Comparison of ENCODE assay signal across 14 cellular contexts in genomic region chr16:89366561-89367537, GRCh38.
DNase-seq lines count a peak whose midpoint lies in the region; ATAC-seq and TF ChIP-seq lines count a peak whose summit lies in the region.
"Had no signal": no experiment of that assay in that cellular context is flagged by ENCODE, and none has a peak within 500 bp of the region (broad histone marks: within the 10 kb centered on the region; RNA-seq: fewer than 3 reads in every experiment).

No MANE protein-coding gene starts in this region.

- CTCF ChIA-PET in AG04450 (lab: Charles Lee) = no interaction called here

- H3K27me3 ChIP-seq in AG04450 (ENCODE audit: control insufficient read depth, insufficient read depth, low read length) (no peaks in the 10 kb centered on the region), spleen (replicated peaks in 1 of 7) (no peaks in the 10 kb centered on the region)
- H3K27me3 ChIP-seq in BLaER1 treated with 17β-estradiol and CSF1 and Interleukin-3, amounts not matched to agents 10 nM and 100 nM = no peaks in the 10 kb centered on the region

- 0 out of 22 replicates have a peak overlapping the region, but pooled peaks of 2 of the 11 experiments have one; percentile 24 to 40 for H3K9ac ChIP-seq in BLaER1 treated with 17β-estradiol and CSF1 and Interleukin-3, amounts not matched to agents 10 nM and 100 nM

- H3K4me3 ChIP-seq in AG04450 (ENCODE audit: low read depth, low read length) (no peak overlapping the region), spleen (no peak overlapping the region)
- no peak overlapping the region for H3K4me3 ChIP-seq in BLaER1 treated with 17β-estradiol and CSF1 and Interleukin-3, amounts not matched to agents 10 nM and 100 nM
- H3K4me3 ChIP-seq: thoracic aorta had no signal

- no peak for ATAC-seq in activated naive CD4-positive, alpha-beta T cell treated with anti-CD3 and anti-CD28 coated beads, Interleukin-2, amount 50 U/mL, for 72 hours

- peaks cover 11 to 49% (median 37%) of the 10 kb centered on the region in 11 experiments for H3K36me3 ChIP-seq in BLaER1 treated with 17β-estradiol and CSF1 and Interleukin-3, amounts not matched to agents 10 nM and 100 nM
- H3K36me3 ChIP-seq in spleen = peaks cover 0 to 23% (median 7%) of the 10 kb centered on the region in 6 donors
- H3K36me3 ChIP-seq: thoracic aorta had no signal

- H3K27me3 Mint-ChIP-seq in mesothelial cell of epicardium (ENCODE audit: low read depth) = no peaks in the 10 kb centered on the region
- H3K27me3 Mint-ChIP-seq: IgD-negative memory B cell had no signal

- H3K9me3 ChIP-seq in AG04450 (ENCODE audit: control insufficient read depth, insufficient read depth, low read length) = no peaks in the 10 kb centered on the region; the same call in 1 of the 2 replicates
- no peaks in the 10 kb centered on the region for H3K9me3 ChIP-seq in BLaER1 treated with 17β-estradiol and CSF1 and Interleukin-3, amounts not matched to agents 10 nM and 100 nM (replicated peaks in 1 of 11)
- H3K9me3 ChIP-seq in spleen = no peaks in the 10 kb centered on the region
- H3K9me3 ChIP-seq: thoracic aorta had no signal

- no peak overlapping the region for H3K4me3 Mint-ChIP-seq in mesothelial cell of epicardium

- TF ChIP-seq POLR2A in spleen (IDR thresholded peaks at IDR 0.05) = no peak

- WGBS in spleen, 5 donors = 90 to 92% (median 92%) methylated on average over 19 to 37 of the region's 37 CpGs

- peaks cover 95 to 100% (median 99%) of the 10 kb centered on the region in 10 experiments for H3K4me1 ChIP-seq in BLaER1 treated with 17β-estradiol and CSF1 and Interleukin-3, amounts not matched to agents 10 nM and 100 nM
- peaks cover 34 to 100% (median 77%) of the 10 kb centered on the region in 6 donors for H3K4me1 ChIP-seq in spleen

- H3K27ac ChIP-seq in AG04450 (ENCODE audit: low read depth, low read length) (peak overlapping the region; percentile 3), spleen (no peak overlapping the region)
- H3K27ac ChIP-seq in BLaER1 treated with 17β-estradiol and CSF1 and Interleukin-3, amounts not matched to agents 10 nM and 100 nM = peak overlapping the region in 1 of 11 experiments; percentile 40; a peak in 4 of 22 replicates
- H3K27ac ChIP-seq: thoracic aorta had no signal

- peaks cover 98 to 100% (median 100%) of the 10 kb centered on the region in 11 experiments for H4K20me1 ChIP-seq in BLaER1 treated with 17β-estradiol and CSF1 and Interleukin-3, amounts not matched to agents 10 nM and 100 nM

- DNase-seq in AG04450 (ENCODE audit: low read depth, low spot score) (no peak), mesothelial cell of epicardium (ENCODE audit: low spot score in 2 of 2, unreplicated experiment in 2 of 2) (no peak), NK-92 (lab: John Stamatoyannopoulos, UW; ENCODE audit: unreplicated experiment) (no peak), RPMI8226 (no peak), spleen (no peak), COLO668 (lab: John Stamatoyannopoulos, UW; ENCODE audit: unreplicated experiment) (no peak)
- no peak for DNase-seq in activated naive CD4-positive, alpha-beta T cell treated with anti-CD3 and anti-CD28 coated beads, Interleukin-2, amount 50 U/mL, for 72 hours (ENCODE audit: low spot score in 2 of 2)
- DNase-seq: activated T-cell treated with anti-CD3 and anti-CD28 coated beads for 4 hours, NCI-H146, NCI-H748 treated with DMSO at 0.1 percent for 48 hours, SHP77 treated with DMSO at 0.1 percent for 48 hours had no signal

- peaks cover 0 to 7% of the 10 kb centered on the region in 2 donors for H3K36me3 Mint-ChIP-seq in activated naive CD4-positive, alpha-beta T cell treated with anti-CD3 and anti-CD28 coated beads, Interleukin-2, amount 50 U/mL, for 72 hours
- no peaks in the 10 kb centered on the region for H3K36me3 Mint-ChIP-seq in mesothelial cell of epicardium
- H3K36me3 Mint-ChIP-seq: IgD-negative memory B cell had no signal

- intact Hi-C loops in spleen (cut with DNase I; ENCODE audit: low total_unique reads) = no loop called here

- H3K27ac Mint-ChIP-seq in activated naive CD4-positive, alpha-beta T cell treated with anti-CD3 and anti-CD28 coated beads, Interleukin-2, amount 50 U/mL, for 72 hours = peak overlapping the region; percentile 66 to 68
- H3K27ac Mint-ChIP-seq in mesothelial cell of epicardium = peak overlapping the region; percentile 69

- peak overlapping the region; percentile 63 to 91 (median 75) for H3K4me2 ChIP-seq in BLaER1 treated with 17β-estradiol and CSF1 and Interleukin-3, amounts not matched to agents 10 nM and 100 nM

- no peaks in the 10 kb centered on the region for H3K9me3 Mint-ChIP-seq in activated naive CD4-positive, alpha-beta T cell treated with anti-CD3 and anti-CD28 coated beads, Interleukin-2, amount 50 U/mL, for 72 hours
- H3K9me3 Mint-ChIP-seq in mesothelial cell of epicardium = no peaks in the 10 kb centered on the region
- H3K9me3 Mint-ChIP-seq: IgD-negative memory B cell had no signal

- TF ChIP-seq CTCF in AG04450 (IDR thresholded peaks at IDR 0.05; ENCODE audit: low read depth, low read length) = no peak
- no peak for TF ChIP-seq CTCF in mesothelial cell of epicardium (IDR thresholded peaks at IDR 0.05; ENCODE audit: unreplicated experiment)
- TF ChIP-seq CTCF in spleen (IDR thresholded peaks at IDR 0.05 in 8 of 11, conservative IDR thresholded peaks at IDR 0.05 in 3 of 11) = no peak

- POLR2A ChIA-PET in AG04450 (lab: Yijun Ruan, JAX) = no interaction called here

- H3K4me1 Mint-ChIP-seq in mesothelial cell of epicardium = peaks cover 47% of the 10 kb centered on the region
